9 cellular contexts compared by ENCODE assay signal in the genomic region with DNA sequence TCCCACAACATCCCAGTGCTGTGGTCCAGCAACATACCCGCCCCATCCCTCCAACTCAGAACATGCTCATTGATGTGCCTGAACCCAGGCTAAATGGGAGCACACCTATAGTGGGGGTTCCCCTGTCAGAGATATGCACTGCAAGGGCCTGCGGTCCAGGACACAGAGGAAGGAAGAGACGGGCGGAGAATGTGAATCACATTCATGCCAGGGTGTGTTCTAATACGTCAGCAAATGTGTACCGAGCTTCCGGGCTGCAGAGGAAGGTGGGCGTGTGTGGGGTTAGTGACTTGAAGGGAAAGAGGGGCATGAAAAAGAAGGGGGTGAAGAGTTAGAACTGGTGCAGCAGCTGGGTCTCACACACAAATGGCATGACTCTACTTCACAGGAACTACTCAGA.
A peak's percentile ranks its signal among the peaks of the same experiment; 100 is the strongest.
DNase-seq lines count a peak whose midpoint lies in the region; TF ChIP-seq lines count a peak whose summit lies in the region.
"Had no signal": no experiment of that assay in that cellular context is flagged by ENCODE, and none has a peak within 500 bp of the region (broad histone marks: within the 10 kb centered on the region; RNA-seq: fewer than 3 reads in every experiment).

No MANE protein-coding gene starts in this region.

- no peak for TF ChIP-seq CTCF in GM10248 (IDR thresholded peaks at IDR 0.05; ENCODE audit: control extremely low read depth, extremely low read depth, low read depth, missing control alignments)

- H3K36me3 ChIP-seq in MG63, result peaks cover 2% of the 10 kb centered on the region; the same call in 1 of the 2 replicates

- no peaks in the 10 kb centered on the region for H3K27me3 ChIP-seq in MG63

- CTCF ChIA-PET in GM10248 (lab: Yijun Ruan, JAX), result no interaction called here

- H3K4me3 ChIP-seq in MG63, result no peak overlapping the region

- DNase-seq in activated naive CD4-positive, alpha-beta T cell treated with Interleukin-2 at 50 U/mL for 16 hours, result peak; percentile 70
- DNase-seq in activated naive CD4-positive, alpha-beta T cell (lab: John Stamatoyannopoulos, UW), result no peak
- peak; percentile 20 for DNase-seq in activated T-helper 9 cell treated with anti-CD3 and anti-CD28 coated beads, Interleukin-2, amount 50 U/mL, for 16 hours (ENCODE audit: low read depth)
- peak; percentile 34 for DNase-seq in stimulated activated CD4-positive, alpha-beta T cell treated with anti-CD3 and anti-CD28 coated beads, Interleukin-12 subunit alpha, Interleukin-12 subunit beta, amount 100 ng/mL, for 4 hours
- peak; percentile 72 for DNase-seq in stimulated activated naive CD4-positive, alpha-beta T cell treated with Interleukin-2 at 50 U/mL for 16 hours (lab: John Stamatoyannopoulos, UW)
- DNase-seq in MG63 (no peak), amniotic stem cell (lab: John Stamatoyannopoulos, UW) (no peak), GM10248 (ENCODE audit: extremely low spot score) (no peak)
- DNase-seq: SW 1271 had no signal

- no peaks in the 10 kb centered on the region for H3K9me3 ChIP-seq in MG63

- POLR2A ChIA-PET in GM10248 (lab: Yijun Ruan, JAX), result no interaction called here

Comparison
In these comparisons a context has a peak if more than half of its experiments do, and no peak if none do; other contexts are left out.
1. DNase-seq: peak in activated naive CD4-positive, alpha-beta T cell treated with Interleukin-2 at 50 U/mL for 16 hours (single experiment), activated T-helper 9 cell treated with anti-CD3 and anti-CD28 coated beads, Interleukin-2, amount 50 U/mL, for 16 hours (single experiment), stimulated activated CD4-positive, alpha-beta T cell treated with anti-CD3 and anti-CD28 coated beads, Interleukin-12 subunit alpha, Interleukin-12 subunit beta, amount 100 ng/mL, for 4 hours (single experiment) and stimulated activated naive CD4-positive, alpha-beta T cell treated with Interleukin-2 at 50 U/mL for 16 hours (single experiment); none in activated naive CD4-positive, alpha-beta T cell (0 of 4), MG63 (single experiment), amniotic stem cell (single experiment) and GM10248 (single experiment).